ENCODE assay signal across 17 cellular contexts in the genomic region with DNA sequence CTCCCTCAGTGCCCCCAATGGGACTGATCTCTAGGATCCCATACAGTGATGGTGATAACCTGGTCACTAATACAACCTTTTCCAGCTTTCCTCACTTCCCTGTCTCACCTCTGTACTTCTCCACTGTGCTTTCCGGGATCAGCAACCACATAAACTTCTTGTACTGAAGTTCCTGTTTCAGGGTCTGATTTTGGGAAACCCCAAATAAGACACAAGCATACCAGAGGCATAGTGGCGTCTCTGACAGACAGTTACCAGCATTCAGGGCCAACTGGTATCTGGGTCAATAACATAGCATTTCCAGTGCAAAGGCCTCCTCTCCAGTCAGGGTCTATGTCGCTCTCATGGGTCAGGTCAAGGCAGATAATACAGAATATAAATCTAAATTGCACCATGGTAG.
A peak's percentile ranks its signal among the peaks of the same experiment; 100 is the strongest.
DNase-seq lines count a peak whose midpoint lies in the region; ATAC-seq, FAIRE-seq and TF ChIP-seq lines count a peak whose summit lies in the region.
"Had no signal": no experiment of that assay in that cellular context is flagged by ENCODE, and none has a peak within 500 bp of the region (broad histone marks: within the 10 kb centered on the region; RNA-seq: fewer than 3 reads in every experiment).

No MANE protein-coding gene starts in this region.

- H3K27me3 Mint-ChIP-seq in stimulated activated naive B cell treated with anti-CD40 and anti-IgM and Interleukin-4, amounts not matched to agents 10 μg/mL and 1 μg/mL and 100 μg/mL, for 72 hours: peaks cover 5 to 6% of the 10 kb centered on the region in 2 donors

- H3K9me3 Mint-ChIP-seq in stimulated activated naive B cell treated with anti-CD40 and anti-IgM and Interleukin-4, amounts not matched to agents 10 μg/mL and 1 μg/mL and 100 μg/mL, for 72 hours: no peaks in the 10 kb centered on the region
- H3K9me3 Mint-ChIP-seq: CD8-positive, alpha-beta T cell; GM23338; HFFc6 had no signal

- peaks cover 18% of the 10 kb centered on the region for H3K27me3 ChIP-seq in OCI-LY3 (ENCODE audit: low read depth, low read length)
- H3K27me3 ChIP-seq: BLaER1 treated with 17β-estradiol and CSF1 and Interleukin-3, amounts not matched to agents 10 nM and 100 nM had no signal

- no peak overlapping the region for H3K4me3 Mint-ChIP-seq in stimulated activated naive B cell treated with anti-CD40 and anti-IgM and Interleukin-4, amounts not matched to agents 10 μg/mL and 1 μg/mL and 100 μg/mL, for 72 hours
- H3K4me3 Mint-ChIP-seq: CD8-positive, alpha-beta T cell; GM23338; HFFc6 had no signal

- FAIRE-seq in GM12891 (lab: Jason Lieb, UNC): peak; percentile 74

- H3K4me2 ChIP-seq in OCI-LY3 (ENCODE audit: low read length): peak overlapping the region; percentile 65
- H3K4me2 ChIP-seq: GM23338 had no signal

- no peaks in the 10 kb centered on the region for H4K20me1 ChIP-seq in OCI-LY3 (ENCODE audit: insufficient read depth, low read length)
- H4K20me1 ChIP-seq: BLaER1 treated with 17β-estradiol and CSF1 and Interleukin-3, amounts not matched to agents 10 nM and 100 nM had no signal

- no peak overlapping the region for H2AFZ ChIP-seq in OCI-LY3 (ENCODE audit: low read depth, low read length)
- H2AFZ ChIP-seq: GM23338 had no signal

- ATAC-seq in left lobe of liver (peak; percentile 24), GM18519 (IDR thresholded peaks at IDR 0.05; ENCODE audit: low FRiP score, unreplicated experiment) (no peak), GM19023 (IDR thresholded peaks at IDR 0.05; ENCODE audit: unreplicated experiment) (no peak)
- peak; percentile 48 to 71 for ATAC-seq in stimulated activated naive B cell treated with anti-CD40 and anti-IgM and Interleukin-4, amounts not matched to agents 10 μg/mL and 1 μg/mL and 100 μg/mL, for 72 hours (replicated peaks)
- ATAC-seq: CD8-positive, alpha-beta T cell; GM23338; HCT116 had no signal

- H3K27ac Mint-ChIP-seq in stimulated activated naive B cell treated with anti-CD40 and anti-IgM and Interleukin-4, amounts not matched to agents 10 μg/mL and 1 μg/mL and 100 μg/mL, for 72 hours: no peak overlapping the region
- H3K27ac Mint-ChIP-seq: CD8-positive, alpha-beta T cell; GM23338; HFFc6 had no signal

- no peaks in the 10 kb centered on the region for H3K9me3 ChIP-seq in OCI-LY3 (ENCODE audit: insufficient read depth, low read length)
- H3K9me3 ChIP-seq: BLaER1 treated with 17β-estradiol and CSF1 and Interleukin-3, amounts not matched to agents 10 nM and 100 nM had no signal

- H3K36me3 Mint-ChIP-seq in stimulated activated naive B cell treated with anti-CD40 and anti-IgM and Interleukin-4, amounts not matched to agents 10 μg/mL and 1 μg/mL and 100 μg/mL, for 72 hours: peaks cover 3 to 8% of the 10 kb centered on the region in 2 donors
- H3K36me3 Mint-ChIP-seq: CD8-positive, alpha-beta T cell had no signal

- H3K36me3 ChIP-seq in OCI-LY3 (replicated peaks; ENCODE audit: low read depth, low read length): no peaks in the 10 kb centered on the region

- TF ChIP-seq POLR2A in GM12891 (IDR thresholded peaks at IDR 0.05; ENCODE audit: low read depth, low read length): no peak

- H3K9ac ChIP-seq in OCI-LY3 (ENCODE audit: low read length): no peak overlapping the region
- H3K9ac ChIP-seq: BLaER1 treated with 17β-estradiol and CSF1 and Interleukin-3, amounts not matched to agents 10 nM and 100 nM had no signal

- H3K4me1 ChIP-seq in OCI-LY3 (ENCODE audit: low read length): peaks cover 61% of the 10 kb centered on the region

- H3K4me3 ChIP-seq in OCI-LY3 (ENCODE audit: low read length): peak overlapping the region; percentile 20; the same call in 1 of the 2 replicates
- H3K4me3 ChIP-seq: BLaER1 treated with 17β-estradiol and CSF1 and Interleukin-3, amounts not matched to agents 10 nM and 100 nM; GM23338 had no signal

- DNase-seq in GM12891 (ENCODE audit: insufficient read length, low spot score) (no peak), left lobe of liver (ENCODE audit: low spot score) (no peak), NCI-H187 treated with DMSO at 0.1 percent for 48 hours (lab: John Stamatoyannopoulos, UW) (no peak)
- no peak for DNase-seq in stimulated activated naive B cell treated with anti-CD40 and anti-IgM and Interleukin-4, amounts not matched to agents 10 μg/mL and 1 μg/mL and 100 μg/mL, for 72 hours
- DNase-seq: 8988T; Calu3; CD8-positive, alpha-beta T cell; DMS79 treated with DMSO at 0.1 percent for 48 hours; GF-D8; H7; HFFc6 had no signal

- H3K27ac ChIP-seq in OCI-LY3 (ENCODE audit: low read length): no peak overlapping the region
- H3K27ac ChIP-seq: BLaER1 treated with 17β-estradiol and CSF1 and Interleukin-3, amounts not matched to agents 10 nM and 100 nM had no signal

- no peak for TF ChIP-seq CTCF in OCI-LY3 (IDR thresholded peaks at IDR 0.05; ENCODE audit: low read depth, low read length)

- no peaks in the 10 kb centered on the region for H3K79me2 ChIP-seq in OCI-LY3 (ENCODE audit: low read length)

- peaks cover 27 to 51% of the 10 kb centered on the region in 2 donors for H3K4me1 Mint-ChIP-seq in stimulated activated naive B cell treated with anti-CD40 and anti-IgM and Interleukin-4, amounts not matched to agents 10 μg/mL and 1 μg/mL and 100 μg/mL, for 72 hours
- H3K4me1 Mint-ChIP-seq: GM23338 had no signal

TF ChIP-seq in GM12891, 5 proteins besides CTCF, POLR2A, EP300 and RAD21:
- TF ChIP-seq PAX5 (IDR thresholded peaks at IDR 0.05; ENCODE audit: insufficient read depth, low read length, severe bottlenecking): no peak
- TF ChIP-seq SPI1 (IDR thresholded peaks at IDR 0.05; ENCODE audit: low read depth, low read length): 0 out of 2 replicates have a peak, but pooled peaks have one; percentile 7

Comparison
In these comparisons a context has a peak if more than half of its experiments do, and no peak if none do; other contexts are left out.
1. ATAC-seq: peak in left lobe of liver (single experiment) and stimulated activated naive B cell treated with anti-CD40 and anti-IgM and Interleukin-4, amounts not matched to agents 10 μg/mL and 1 μg/mL and 100 μg/mL, for 72 hours (2 of 2); none in GM18519 (single experiment) and GM19023 (single experiment).